In genomic region chr9:122122903-122123632, GRCh38 we compare ENCODE assay signal across 8 cellular contexts. TPM values are rescaled to one million over a fixed set of nuclear protein-coding genes. Genes with fewer than 3 reads are reported as not detected.
A peak's percentile ranks its signal among the peaks of the same experiment; 100 is the strongest.
DNase-seq lines count a peak whose midpoint lies in the region; ATAC-seq and TF ChIP-seq lines count a peak whose summit lies in the region.

No MANE protein-coding gene starts in this region.

- H3K36me3 ChIP-seq in adrenal gland (replicated peaks in 1 of 2) (no peaks in the 10 kb centered on the region), right atrium auricular region (no peaks in the 10 kb centered on the region)

- POLR2A ChIA-PET in T-cell (lab: Charles Lee) = no interaction called here

- peaks cover 15 to 35% (median 19%) of the 10 kb centered on the region in 3 donors for H3K4me1 Mint-ChIP-seq in T-cell

- peak; percentile 97 to 98 (median 98) for TF ChIP-seq CTCF in adrenal gland (IDR thresholded peaks at IDR 0.05)
- TF ChIP-seq CTCF in right atrium auricular region (IDR thresholded peaks at IDR 0.05) = peak; percentile 90 to 98

- no peak overlapping the region for H3K4me3 Mint-ChIP-seq in T-cell

- TF ChIP-seq POLR2A in adrenal gland (IDR thresholded peaks at IDR 0.05) = no peak

- H3K27me3 ChIP-seq in adrenal gland (peaks cover 11% of the 10 kb centered on the region), right atrium auricular region (no peaks in the 10 kb centered on the region)

- no peaks in the 10 kb centered on the region for H3K9me3 Mint-ChIP-seq in T-cell

- WGBS in adrenal gland, 4 donors = 22 to 30% (median 26%) methylated on average over 12 to 13 of the region's 13 CpGs

- no peak overlapping the region for H3K27ac Mint-ChIP-seq in T-cell

- peak; percentile 7 to 58 for DNase-seq in NCI-H446 (lab: John Stamatoyannopoulos, UW)
- no peak for DNase-seq in NCI-H446 treated with DMSO at 0.1 percent for 48 hours (lab: John Stamatoyannopoulos, UW)
- DNase-seq in LoVo (ENCODE audit: low spot score) = peak; percentile 52
- DNase-seq in T-cell = peak; percentile 29 to 72 (median 62)
- peak; percentile 70 to 91 (median 81) for DNase-seq in adrenal gland
- DNase-seq in right atrium auricular region (ENCODE audit: low spot score) = peak; percentile 82
- peak; percentile 16 for DNase-seq in skeletal muscle cell (ENCODE audit: low read depth)

- CTCF ChIA-PET in T-cell (lab: Charles Lee) = interaction anchor here (0.6 to 2.9 kb wide), 8 partner anchors 10 to 896 kb away, joined by 3 to 16 read pairs (median 5); no protein-coding TSS in a partner anchor

- H3K9me3 ChIP-seq in adrenal gland (replicated peaks in 1 of 3) (no peaks in the 10 kb centered on the region), right atrium auricular region (no peaks in the 10 kb centered on the region)

- no peak overlapping the region for H3K27ac ChIP-seq in adrenal gland
- H3K27ac ChIP-seq in right atrium auricular region = no peak overlapping the region

- peak; percentile 46 to 69 (median 58) for ATAC-seq in T-cell (replicated peaks in 1 of 4)
- no peak for ATAC-seq in GM18873 (IDR thresholded peaks at IDR 0.05; ENCODE audit: low FRiP score, unreplicated experiment)

- H3K4me3 ChIP-seq in adrenal gland (no peak overlapping the region), right atrium auricular region (no peak overlapping the region), skeletal muscle cell (ENCODE audit: low read depth, low read length) (no peak overlapping the region)

- intact Hi-C loops in adrenal gland (cut with DNase I) = loop anchor here (2.0 to 10.0 kb wide), 4 partner anchors 24 to 682 kb away; partner anchors contain the start of gene OR1K1 (in 1 of the 2)

- peaks cover 0 to 17% of the 10 kb centered on the region in 2 donors for H3K4me1 ChIP-seq in adrenal gland (replicated peaks in 1 of 2)
- H3K4me1 ChIP-seq in right atrium auricular region = peaks cover 0 to 36% of the 10 kb centered on the region in 2 donors

- no peaks in the 10 kb centered on the region for H3K36me3 Mint-ChIP-seq in T-cell

- H3K27me3 Mint-ChIP-seq in T-cell = peaks cover 22 to 27% of the 10 kb centered on the region in 2 donors

RNA-seq across cellular contexts. Expression of gene TTLL11, which starts 30.0 kb away (rescaled TPM):
- total RNA-seq in T-cell (1 to 10 TPM; 3.4 to 4.8 (median 4.6) TPM), adrenal gland (10 to 100 TPM; 11.0 to 30.9 (median 17.8) TPM), right atrium auricular region (1 to 10 TPM; 5.9 to 7.8 TPM)
- 1 to 10 TPM; 4.8 to 9.3 (median 5.9) TPM for polyA plus RNA-seq in adrenal gland

RNA-seq across cellular contexts. Expression of gene NDUFA8, which starts 36.5 kb away (rescaled TPM):
- total RNA-seq in T-cell (10 to 100 TPM; 11.2 to 25.4 (median 18.4) TPM), adrenal gland (10 to 100 TPM; 34.5 to 73.1 (median 69.4) TPM), right atrium auricular region (100 to 1,000 TPM; 169 to 236 TPM)
- polyA plus RNA-seq in adrenal gland = 100 to 1,000 TPM in 1 of 3 donors, 10 to 100 TPM in 2; 96.0 to 182 (median 99.1) TPM

RNA-seq across cellular contexts. Expression of gene MORN5, which starts 36.6 kb away (rescaled TPM):
- not detected for total RNA-seq in T-cell
- total RNA-seq in adrenal gland = 1 to 10 TPM in 1 of 8 donors, under 1 TPM in 1, not detected in 6; 0.80 to 1.7 TPM
- polyA plus RNA-seq in adrenal gland = under 1 TPM in 1 of 3 donors, not detected in 2; 0.81 TPM
- total RNA-seq in right atrium auricular region = not detected
